Comparison of ENCODE assay signal across 8 cellular contexts in the genomic region with DNA sequence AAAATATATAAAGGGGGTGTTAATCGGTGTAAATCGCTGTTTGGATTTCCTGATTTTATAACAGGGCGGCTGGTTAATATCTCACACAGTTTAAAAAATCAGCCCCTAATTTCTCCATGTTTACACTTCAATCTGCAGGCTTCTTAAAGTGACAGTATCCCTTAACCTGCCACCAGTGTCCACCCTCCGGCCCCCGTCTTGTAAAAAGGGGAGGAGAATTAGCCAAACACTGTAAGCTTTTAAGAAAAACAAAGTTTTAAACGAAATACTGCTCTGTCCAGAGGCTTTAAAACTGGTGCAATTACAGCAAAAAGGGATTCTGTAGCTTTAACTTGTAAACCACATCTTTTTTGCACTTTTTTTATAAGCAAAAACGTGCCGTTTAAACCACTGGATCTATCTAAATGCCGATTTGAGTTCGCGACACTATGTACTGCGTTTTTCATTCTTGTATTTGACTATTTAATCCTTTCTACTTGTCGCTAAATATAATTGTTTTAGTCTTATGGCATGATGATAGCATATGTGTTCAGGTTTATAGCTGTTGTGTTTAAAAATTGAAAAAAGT. TPM values are rescaled to one million over a fixed set of nuclear protein-coding genes. Genes with fewer than 3 reads are reported as not detected.
A peak's percentile ranks its signal among the peaks of the same experiment; 100 is the strongest.
DNase-seq lines count a peak whose midpoint lies in the region; ATAC-seq and TF ChIP-seq lines count a peak whose summit lies in the region.

No MANE protein-coding gene starts in this region.

- peak overlapping the region; percentile 79 for H3K4me2 ChIP-seq in SK-N-SH

- no peak overlapping the region for H2AFZ ChIP-seq in SK-N-SH (ENCODE audit: low read depth)

- no peaks in the 10 kb centered on the region for H3K9me2 ChIP-seq in SK-N-SH

- H3K27me3 Mint-ChIP-seq in activated T-helper 1 cell treated with anti-CD3 and anti-CD28 coated beads, Interleukin-12 subunit alpha, Interleukin-12 subunit beta, Interleukin-2, Interleukin-4 antibody, amounts not matched to agents 30 ng/mL and 10 ng/mL and 1 ng/mL, durations not matched to agents 14 hours and 24 hours and 36 hours (ENCODE audit: insufficient read depth) = peaks cover 39% of the 10 kb centered on the region

- peaks cover 31% of the 10 kb centered on the region for H3F3A ChIP-seq in SK-N-SH (replicated peaks; ENCODE audit: insufficient read depth)

- peaks cover 2% of the 10 kb centered on the region for H3K36me3 Mint-ChIP-seq in activated T-helper 1 cell treated with anti-CD3 and anti-CD28 coated beads, Interleukin-12 subunit alpha, Interleukin-12 subunit beta, Interleukin-2, Interleukin-4 antibody, amounts not matched to agents 30 ng/mL and 10 ng/mL and 1 ng/mL, durations not matched to agents 14 hours and 24 hours and 36 hours (ENCODE audit: low read depth)

- DNase-seq in SK-N-SH = peak; percentile 42
- no peak for DNase-seq in activated T-helper 1 cell treated with anti-CD3 and anti-CD28 coated beads, Interleukin-12 subunit alpha, Interleukin-12 subunit beta, Interleukin-2, Interleukin-4 antibody, amounts not matched to agents 30 ng/mL and 10 ng/mL and 1 ng/mL, durations not matched to agents 14 hours and 24 hours and 36 hours (ENCODE audit: low spot score)
- DNase-seq in suprapubic skin (ENCODE audit: low spot score in 2 of 2) = no peak
- no peak for DNase-seq in NCI-H2107 (lab: John Stamatoyannopoulos, UW)
- no peak for DNase-seq in stimulated activated CD4-positive, alpha-beta T cell treated with anti-CD3 and anti-CD28 coated beads, Interleukin-1b, Interleukin-23, amount 100 ng/mL, for 48 hours

- POLR2A ChIA-PET in SK-N-SH (lab: Yijun Ruan, JAX) = interaction anchor here (0.9 to 10.5 kb wide), 4 partner anchors 9 to 550 kb away, joined by 3 to 173 read pairs (median 8); no protein-coding TSS in a partner anchor

- peak overlapping the region; percentile 45 for H3K4me3 Mint-ChIP-seq in activated T-helper 1 cell treated with anti-CD3 and anti-CD28 coated beads, Interleukin-12 subunit alpha, Interleukin-12 subunit beta, Interleukin-2, Interleukin-4 antibody, amounts not matched to agents 30 ng/mL and 10 ng/mL and 1 ng/mL, durations not matched to agents 14 hours and 24 hours and 36 hours

- H3K27me3 ChIP-seq in SK-N-SH (ENCODE audit: insufficient read depth) = no peaks in the 10 kb centered on the region
- no peaks in the 10 kb centered on the region for H3K27me3 ChIP-seq in iPS-18a (ENCODE audit: control insufficient read depth, insufficient read depth, low read length)
- H3K27me3 ChIP-seq in suprapubic skin = no peaks in the 10 kb centered on the region

- H3K27ac ChIP-seq in SK-N-SH (ENCODE audit: low read depth in 2 of 2, low read length in 1 of 2) (peak overlapping the region; percentile 88 to 98), iPS-18a (ENCODE audit: low read length) (no peak overlapping the region), suprapubic skin (no peak overlapping the region)

- H3K4me1 Mint-ChIP-seq in activated T-helper 1 cell treated with anti-CD3 and anti-CD28 coated beads, Interleukin-12 subunit alpha, Interleukin-12 subunit beta, Interleukin-2, Interleukin-4 antibody, amounts not matched to agents 30 ng/mL and 10 ng/mL and 1 ng/mL, durations not matched to agents 14 hours and 24 hours and 36 hours (ENCODE audit: low read depth) = peaks cover 24% of the 10 kb centered on the region

- TF ChIP-seq POLR2A in suprapubic skin (IDR thresholded peaks at IDR 0.05) = no peak

- H3K4me1 ChIP-seq in SK-N-SH (ENCODE audit: control insufficient read depth in 1 of 2, insufficient read depth in 2 of 2, low read depth in 1 of 2, low read length in 1 of 2) (peaks cover 9 to 19% of the 10 kb centered on the region in 2 experiments), iPS-18a (ENCODE audit: control insufficient read depth, low read depth, low read length) (peaks cover 19% of the 10 kb centered on the region), suprapubic skin (peaks cover 16% of the 10 kb centered on the region)

- peaks cover 21% of the 10 kb centered on the region; the same call in 1 of the 2 replicates for H4K20me1 ChIP-seq in SK-N-SH (ENCODE audit: insufficient read depth)

- no peaks in the 10 kb centered on the region for H3K9me3 Mint-ChIP-seq in activated T-helper 1 cell treated with anti-CD3 and anti-CD28 coated beads, Interleukin-12 subunit alpha, Interleukin-12 subunit beta, Interleukin-2, Interleukin-4 antibody, amounts not matched to agents 30 ng/mL and 10 ng/mL and 1 ng/mL, durations not matched to agents 14 hours and 24 hours and 36 hours

- H3K4me3 ChIP-seq in SK-N-SH (ENCODE audit: low read depth in 2 of 2, low read length in 1 of 2) (peak overlapping the region; percentile 81 to 95), iPS-18a (ENCODE audit: low read length) (peak overlapping the region; percentile 85), suprapubic skin (peak overlapping the region; percentile 67)

- WGBS in SK-N-SH (ENCODE audit: low lambda C conversion rate) = 5% methylated on average over 13 of the region's 13 CpGs
- WGBS in suprapubic skin = 29% methylated on average over 13 of the region's 13 CpGs

- TF ChIP-seq EP300 in SK-N-SH (IDR thresholded peaks at IDR 0.05; ENCODE audit: borderline replicate concordance in 1 of 2, low read depth in 1 of 2, low read length in 1 of 2) (no peak), suprapubic skin (IDR thresholded peaks at IDR 0.05) (no peak)

- ATAC-seq in SK-N-SH treated with all-trans-retinoic acid at 6 μM for 48 hours (no peak), HG03095 (IDR thresholded peaks at IDR 0.05; ENCODE audit: unreplicated experiment) (no peak)

- H3K79me2 ChIP-seq in SK-N-SH (ENCODE audit: insufficient read depth) = peaks cover 65% of the 10 kb centered on the region

- H3K36me3 ChIP-seq in SK-N-SH (replicated peaks in 1 of 2; ENCODE audit: control insufficient read depth in 1 of 2, insufficient read depth in 2 of 2, low read length in 1 of 2) = peaks cover 29 to 35% of the 10 kb centered on the region in 2 experiments
- H3K36me3 ChIP-seq in iPS-18a (ENCODE audit: control insufficient read depth, low read depth, low read length) = peaks cover 6% of the 10 kb centered on the region
- H3K36me3 ChIP-seq in suprapubic skin = no peaks in the 10 kb centered on the region

- no peak for TF ChIP-seq CTCF in SK-N-SH (IDR thresholded peaks at IDR 0.05)
- no peak for TF ChIP-seq CTCF in suprapubic skin (IDR thresholded peaks at IDR 0.05)

- H3K9me3 ChIP-seq in SK-N-SH = no peaks in the 10 kb centered on the region
- no peaks in the 10 kb centered on the region for H3K9me3 ChIP-seq in iPS-18a (ENCODE audit: control insufficient read depth, low read depth, low read length)
- H3K9me3 ChIP-seq in suprapubic skin = no peaks in the 10 kb centered on the region

- intact Hi-C loops in activated T-helper 1 cell treated with anti-CD3 and anti-CD28 coated beads, Interleukin-12 subunit alpha, Interleukin-12 subunit beta, Interleukin-2, Interleukin-4 antibody, amounts not matched to agents 30 ng/mL and 10 ng/mL and 1 ng/mL, durations not matched to agents 14 hours and 24 hours and 36 hours (cut with micrococcal nuclease) = loop anchor here (1.0 to 10.0 kb wide), 6 partner anchors 9 to 550 kb away; no protein-coding TSS in a partner anchor

- H3K27ac Mint-ChIP-seq in activated T-helper 1 cell treated with anti-CD3 and anti-CD28 coated beads, Interleukin-12 subunit alpha, Interleukin-12 subunit beta, Interleukin-2, Interleukin-4 antibody, amounts not matched to agents 30 ng/mL and 10 ng/mL and 1 ng/mL, durations not matched to agents 14 hours and 24 hours and 36 hours = no peak overlapping the region

- CTCF ChIA-PET in SK-N-SH (lab: Yijun Ruan, JAX) = interaction anchor here (0.8 to 7.3 kb wide), 6 partner anchors 9 to 1848 kb away, joined by 3 to 64 read pairs (median 4); no protein-coding TSS in a partner anchor

- H3K9ac ChIP-seq in SK-N-SH (peak overlapping the region; percentile 89), iPS-18a (ENCODE audit: low read length) (peak overlapping the region; percentile 89)

- TF ChIP-seq RAD21 in SK-N-SH (IDR thresholded peaks at IDR 0.05; ENCODE audit: low read length) = no peak

TF ChIP-seq in SK-N-SH, 30 proteins besides CTCF, POLR2A, EP300 and RAD21:
- no peak for TF ChIP-seq RCOR1 (IDR thresholded peaks at IDR 0.05; ENCODE audit: low read length)
- TF ChIP-seq, protein P1, sequence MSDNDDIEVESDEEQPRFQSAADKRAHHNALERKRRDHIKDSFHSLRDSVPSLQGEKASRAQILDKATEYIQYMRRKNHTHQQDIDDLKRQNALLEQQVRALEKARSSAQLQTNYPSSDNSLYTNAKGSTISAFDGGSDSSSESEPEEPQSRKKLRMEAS (IDR thresholded peaks at IDR 0.05; ENCODE audit: low read depth) = peak; percentile 25; the same call in 1 of the 2 replicates

TF ChIP-seq in SK-N-SH treated with all-trans-retinoic acid at 6 μM for 48 hours, 23 proteins besides CTCF, POLR2A, EP300 and RAD21 (continues in another document):
- TF ChIP-seq, protein P2, sequence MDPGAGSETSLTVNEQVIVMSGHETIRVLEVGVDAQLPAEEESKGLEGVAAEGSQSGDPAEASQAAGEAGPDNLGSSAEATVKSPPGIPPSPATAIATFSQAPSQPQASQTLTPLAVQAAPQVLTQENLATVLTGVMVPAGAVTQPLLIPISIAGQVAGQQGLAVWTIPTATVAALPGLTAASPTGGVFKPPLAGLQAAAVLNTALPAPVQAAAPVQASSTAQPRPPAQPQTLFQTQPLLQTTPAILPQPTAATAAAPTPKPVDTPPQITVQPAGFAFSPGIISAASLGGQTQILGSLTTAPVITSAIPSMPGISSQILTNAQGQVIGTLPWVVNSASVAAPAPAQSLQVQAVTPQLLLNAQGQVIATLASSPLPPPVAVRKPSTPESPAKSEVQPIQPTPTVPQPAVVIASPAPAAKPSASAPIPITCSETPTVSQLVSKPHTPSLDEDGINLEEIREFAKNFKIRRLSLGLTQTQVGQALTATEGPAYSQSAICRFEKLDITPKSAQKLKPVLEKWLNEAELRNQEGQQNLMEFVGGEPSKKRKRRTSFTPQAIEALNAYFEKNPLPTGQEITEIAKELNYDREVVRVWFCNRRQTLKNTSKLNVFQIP (CRISPR knock-in tag; IDR thresholded peaks at IDR 0.05; ENCODE audit: borderline replicate concordance, low read depth) = no peak
- TF ChIP-seq ZNF565 (CRISPR knock-in tag; conservative IDR thresholded peaks at IDR 0.05; ENCODE audit: low read depth) (no peak), ZC3H10 (CRISPR knock-in tag; IDR thresholded peaks at IDR 0.05) (no peak), ZNF70 (CRISPR knock-in tag; IDR thresholded peaks at IDR 0.05) (no peak)

RNA-seq across cellular contexts. Expression of a gene that starts 4.2 kb away (rescaled TPM):
- polyA plus RNA-seq in SK-N-SH (2012; rRNA removed) = 5.5 and 5.8 TPM in 2 replicates
- polyA plus RNA-seq in SK-N-SH (2012; cell fraction: cytosol; rRNA removed) = 7.8 and 7.9 TPM in 2 replicates
- polyA plus RNA-seq in SK-N-SH (2012; cell fraction: nucleus; rRNA removed) = 6.8 and 7.5 TPM in 2 replicates
- total RNA-seq in activated T-helper 1 cell treated with anti-CD3 and anti-CD28 coated beads, Interleukin-12 subunit alpha, Interleukin-12 subunit beta, Interleukin-2, Interleukin-4 antibody, amounts not matched to agents 30 ng/mL and 10 ng/mL and 1 ng/mL, durations not matched to agents 14 hours and 24 hours and 36 hours = 1.2 and 1.5 TPM in 2 replicates
- 10 to 100 TPM; 10.9 to 16.7 (median 15.8) TPM for total RNA-seq in suprapubic skin

Comparison
In these comparisons a context has a peak if more than half of its experiments do, and no peak if none do; other contexts are left out.
1. H3K27ac ChIP-seq: peak in SK-N-SH (2 of 2); none in iPS-18a (single experiment) and suprapubic skin (single experiment).
2. Peak in every context shown above with its lines, with median percentiles within 50 percentile points of each other: H3K4me3 ChIP-seq.